ENCODE assay signal across 4 cellular contexts in genomic region chr19:1446713-1447564, GRCh38.
TF ChIP-seq lines count a peak whose summit lies in the region.

No MANE protein-coding gene starts in this region.

TF ChIP-seq in SK-N-SH, 30 proteins besides CTCF, POLR2A, EP300 and RAD21 (continued from another document):
- TF ChIP-seq REST (IDR thresholded peaks at IDR 0.05; ENCODE audit: low read depth, low read length): peak; percentile 96
TF ChIP-seq in SK-N-SH: peak in this region for 1.

TF ChIP-seq in SK-N-SH treated with all-trans-retinoic acid at 6 μM for 48 hours, 23 proteins besides CTCF, POLR2A, EP300 and RAD21 (continued from another document and continues in another):
- TF ChIP-seq PATZ1 (CRISPR knock-in tag; IDR thresholded peaks at IDR 0.05; ENCODE audit: borderline replicate concordance) (no peak), TOX (CRISPR knock-in tag; IDR thresholded peaks at IDR 0.05; ENCODE audit: borderline replicate concordance) (no peak), ZNF8 (CRISPR knock-in tag; IDR thresholded peaks at IDR 0.05) (no peak), CREB5 (CRISPR knock-in tag; IDR thresholded peaks at IDR 0.05; ENCODE audit: low read depth) (no peak), PPARA (CRISPR knock-in tag; IDR thresholded peaks at IDR 0.05; ENCODE audit: borderline replicate concordance) (no peak), ZNF70 (CRISPR knock-in tag; IDR thresholded peaks at IDR 0.05) (no peak), ZNF565 (CRISPR knock-in tag; conservative IDR thresholded peaks at IDR 0.05; ENCODE audit: low read depth) (no peak), ZFP3 (CRISPR knock-in tag; IDR thresholded peaks at IDR 0.05) (no peak), TSHZ2 (CRISPR knock-in tag; IDR thresholded peaks at IDR 0.05) (no peak), OSR1 (CRISPR knock-in tag; IDR thresholded peaks at IDR 0.05) (no peak), BACH2 (CRISPR knock-in tag; IDR thresholded peaks at IDR 0.05; ENCODE audit: borderline replicate concordance) (no peak)

TF ChIP-seq in HEK293, 187 proteins besides CTCF, POLR2A, EP300 and RAD21 (continued from another document and continues in another):
- TF ChIP-seq ZNF510 (tag by site-specific recombination; IDR thresholded peaks at IDR 0.05; ENCODE audit: insufficient replicate concordance): no peak
- peak; percentile 96 for TF ChIP-seq REST (tag by site-specific recombination; IDR thresholded peaks at IDR 0.05)
- no peak for TF ChIP-seq ZNF175 (tag by site-specific recombination; IDR thresholded peaks at IDR 0.05)
- no peak for TF ChIP-seq ZNF138 (tag by site-specific recombination; IDR thresholded peaks at IDR 0.05; ENCODE audit: borderline replicate concordance)
- no peak for TF ChIP-seq ZNF248 (tag by site-specific recombination; IDR thresholded peaks at IDR 0.05)
- no peak for TF ChIP-seq ZNF768 (tag by site-specific recombination; IDR thresholded peaks at IDR 0.05)
- no peak for TF ChIP-seq ZBTB11 (tag by site-specific recombination; conservative IDR thresholded peaks at IDR 0.05; ENCODE audit: low read depth)
- TF ChIP-seq ZNF623 (tag by site-specific recombination; IDR thresholded peaks at IDR 0.05): no peak
- 0 out of 2 replicates have a peak, but pooled peaks have one; percentile 23 for TF ChIP-seq HIC1 (tag by site-specific recombination; IDR thresholded peaks at IDR 0.05)
- TF ChIP-seq MZF1 (tag by site-specific recombination; IDR thresholded peaks at IDR 0.05; ENCODE audit: borderline replicate concordance): no peak
- no peak for TF ChIP-seq ZNF214 (tag by site-specific recombination; IDR thresholded peaks at IDR 0.05; ENCODE audit: borderline replicate concordance)
- no peak for TF ChIP-seq ZSCAN16 (tag by site-specific recombination; IDR thresholded peaks at IDR 0.05)
- no peak for TF ChIP-seq ZNF530 (tag by site-specific recombination; IDR thresholded peaks at IDR 0.05; ENCODE audit: low read depth)
- TF ChIP-seq ZNF571 (tag by site-specific recombination; IDR thresholded peaks at IDR 0.05): no peak
- no peak for TF ChIP-seq ZNF544 (tag by site-specific recombination; IDR thresholded peaks at IDR 0.05)
- TF ChIP-seq ZNF792 (tag by site-specific recombination; IDR thresholded peaks at IDR 0.05): no peak

TF ChIP-seq in neural cell, 6 proteins besides CTCF, POLR2A, EP300 and RAD21 (continued from another document):
- TF ChIP-seq REST (IDR thresholded peaks at IDR 0.05; ENCODE audit: borderline replicate concordance): peak; percentile 70
